8 cellular contexts compared by ENCODE assay signal in genomic region chr9:96854073-96854876, GRCh38. TPM values are rescaled to one million over a fixed set of nuclear protein-coding genes. Genes with fewer than 3 reads are reported as not detected.
DNase-seq lines count a peak whose midpoint lies in the region; ATAC-seq and TF ChIP-seq lines count a peak whose summit lies in the region.

Gene ZNF782, minus strand, starts transcription at chr9:96854514. Its CDS starts 2,553 bp downstream, at chr9:96851961.

- DNase-seq in Daoy (ENCODE audit: low read depth) (peak; percentile 98), GOT3 (lab: John Stamatoyannopoulos, UW) (peak; percentile 41), LNCaP clone FGC (ENCODE audit: low read depth) (peak; percentile 85), RPMI8226 (peak; percentile 87), fibroblast of pulmonary artery (ENCODE audit: low read depth) (peak; percentile 95), natural killer cell (peak; percentile 77)
- peak; percentile 79 for DNase-seq in activated T-helper 2 cell treated with anti-CD3 and anti-CD28 coated beads, Interferon-gamma antibody, Interleukin-2, Interleukin-4, amounts not matched to agents 10 μg/mL and 5 μg/mL and 100 μg/mL, durations not matched to agents 14 hours and 24 hours and 36 hours (ENCODE audit: low spot score)
- peak; percentile 63 to 81 (median 75) for DNase-seq in stimulated activated naive CD4-positive, alpha-beta T cell (lab: John Stamatoyannopoulos, UW)

- H3K4me1 Mint-ChIP-seq in activated T-helper 2 cell treated with anti-CD3 and anti-CD28 coated beads, Interferon-gamma antibody, Interleukin-2, Interleukin-4, amounts not matched to agents 10 μg/mL and 5 μg/mL and 100 μg/mL, durations not matched to agents 14 hours and 24 hours and 36 hours (ENCODE audit: low read depth): peaks cover 48% of the 10 kb centered on the region
- peaks cover 33 to 37% of the 10 kb centered on the region in 2 donors for H3K4me1 Mint-ChIP-seq in natural killer cell

- peaks cover 8% of the 10 kb centered on the region for H3K9me3 Mint-ChIP-seq in activated T-helper 2 cell treated with anti-CD3 and anti-CD28 coated beads, Interferon-gamma antibody, Interleukin-2, Interleukin-4, amounts not matched to agents 10 μg/mL and 5 μg/mL and 100 μg/mL, durations not matched to agents 14 hours and 24 hours and 36 hours
- H3K9me3 Mint-ChIP-seq in natural killer cell: no peaks in the 10 kb centered on the region

- H3K4me3 ChIP-seq in LNCaP clone FGC (ENCODE audit: low read depth, low read length) (peak within 1 kb of the TSS; percentile 83), fibroblast of pulmonary artery (replicated peaks; ENCODE audit: low read depth, low read length) (peak within 1 kb of the TSS; percentile 85)

- peak within 1 kb of the TSS; percentile 100 for H3K27ac Mint-ChIP-seq in activated T-helper 2 cell treated with anti-CD3 and anti-CD28 coated beads, Interferon-gamma antibody, Interleukin-2, Interleukin-4, amounts not matched to agents 10 μg/mL and 5 μg/mL and 100 μg/mL, durations not matched to agents 14 hours and 24 hours and 36 hours
- peak within 1 kb of the TSS; percentile 96 to 99 for H3K27ac Mint-ChIP-seq in natural killer cell

- ATAC-seq in natural killer cell: peak; percentile 84 to 91 (median 91)

- H3K27me3 Mint-ChIP-seq in activated T-helper 2 cell treated with anti-CD3 and anti-CD28 coated beads, Interferon-gamma antibody, Interleukin-2, Interleukin-4, amounts not matched to agents 10 μg/mL and 5 μg/mL and 100 μg/mL, durations not matched to agents 14 hours and 24 hours and 36 hours (ENCODE audit: low read depth): peaks cover 17% of the 10 kb centered on the region
- peaks cover 0 to 4% of the 10 kb centered on the region in 2 donors for H3K27me3 Mint-ChIP-seq in natural killer cell (ENCODE audit: low read depth in 2 of 2)

- peaks cover 21% of the 10 kb centered on the region for H3K36me3 Mint-ChIP-seq in activated T-helper 2 cell treated with anti-CD3 and anti-CD28 coated beads, Interferon-gamma antibody, Interleukin-2, Interleukin-4, amounts not matched to agents 10 μg/mL and 5 μg/mL and 100 μg/mL, durations not matched to agents 14 hours and 24 hours and 36 hours (ENCODE audit: low read depth)
- H3K36me3 Mint-ChIP-seq in natural killer cell: no peaks in the 10 kb centered on the region

- TF ChIP-seq CTCF in LNCaP clone FGC (IDR thresholded peaks at IDR 0.05; ENCODE audit: control insufficient read depth, extremely low read depth, insufficient read depth) (no peak), fibroblast of pulmonary artery (IDR thresholded peaks at IDR 0.05; ENCODE audit: low read length, missing control alignments) (no peak), natural killer cell (IDR thresholded peaks at IDR 0.05) (no peak)

- intact Hi-C loops in activated T-helper 2 cell treated with anti-CD3 and anti-CD28 coated beads, Interferon-gamma antibody, Interleukin-2, Interleukin-4, amounts not matched to agents 10 μg/mL and 5 μg/mL and 100 μg/mL, durations not matched to agents 14 hours and 24 hours and 36 hours (cut with micrococcal nuclease): loop anchor here (1.0 to 10.0 kb wide), 4 partner anchors 76 to 741 kb away; partner anchors contain the start of genes ZNF367 and ZNF510
- intact Hi-C loops in natural killer cell (cut with micrococcal nuclease): loop anchor here (5.0 kb wide), 1 partner anchor 77 kb away; the partner anchor contains the start of gene ZNF510

- H3K4me3 Mint-ChIP-seq in activated T-helper 2 cell treated with anti-CD3 and anti-CD28 coated beads, Interferon-gamma antibody, Interleukin-2, Interleukin-4, amounts not matched to agents 10 μg/mL and 5 μg/mL and 100 μg/mL, durations not matched to agents 14 hours and 24 hours and 36 hours (ENCODE audit: low read depth): peak within 1 kb of the TSS; percentile 100
- peak within 1 kb of the TSS; percentile 100 for H3K4me3 Mint-ChIP-seq in natural killer cell

RNA-seq across cellular contexts. Expression of gene ZNF782, which starts in this region (rescaled TPM):
- total RNA-seq in Daoy (2014; rRNA removed; shearing (Covaris generic)): 1.9 and 2.1 TPM in 2 replicates
- 4.5 and 4.7 TPM in 2 replicates for total RNA-seq in activated T-helper 2 cell treated with anti-CD3 and anti-CD28 coated beads, Interferon-gamma antibody, Interleukin-2, Interleukin-4, amounts not matched to agents 10 μg/mL and 5 μg/mL and 100 μg/mL, durations not matched to agents 14 hours and 24 hours and 36 hours
- 10 to 100 TPM in 1 of 3 donors, 1 to 10 TPM in 2; 7.3 to 10.1 (median 7.4) TPM for total RNA-seq in natural killer cell

Comparison
In these comparisons a context has a peak if more than half of its experiments do, and no peak if none do; other contexts are left out.
1. Peak in every context shown above with its lines: DNase-seq, ATAC-seq and H3K4me3 ChIP-seq.
2. DNase-seq: peak in every context shown above with its lines; median percentile 98 in Daoy; 95 in fibroblast of pulmonary artery; 87 in RPMI8226; 85 in LNCaP clone FGC; 79 in activated T-helper 2 cell treated with anti-CD3 and anti-CD28 coated beads, Interferon-gamma antibody, Interleukin-2, Interleukin-4, amounts not matched to agents 10 μg/mL and 5 μg/mL and 100 μg/mL, durations not matched to agents 14 hours and 24 hours and 36 hours; 77 in natural killer cell; 75 in stimulated activated naive CD4-positive, alpha-beta T cell; 41 in GOT3.